Comparison of ENCODE assay signal across 8 cellular contexts in genomic region chr3:171646357-171647133, GRCh38.
DNase-seq lines count a peak whose midpoint lies in the region; ATAC-seq and TF ChIP-seq lines count a peak whose summit lies in the region.

No MANE protein-coding gene starts in this region.

- H3K36me3 Mint-ChIP-seq in GM23338 (ENCODE audit: low read depth): no peaks in the 10 kb centered on the region
- H3K36me3 Mint-ChIP-seq in activated CD4-positive, alpha-beta T cell treated with anti-CD3 and anti-CD28 coated beads for 36 hours (ENCODE audit: low read depth): no peaks in the 10 kb centered on the region

- no peaks in the 10 kb centered on the region for H3K79me2 ChIP-seq in GM23338 (replicated peaks; ENCODE audit: insufficient read depth)

- H2AFZ ChIP-seq in GM23338: no peak overlapping the region

- no peak overlapping the region for H3K4me3 ChIP-seq in GM23338
- H3K4me3 ChIP-seq in cardiac fibroblast (replicated peaks in 1 of 2; ENCODE audit: low read depth in 2 of 2, low read length in 2 of 2): no peak overlapping the region

- H3K9me3 Mint-ChIP-seq in GM23338: no peaks in the 10 kb centered on the region
- H3K9me3 Mint-ChIP-seq in activated CD4-positive, alpha-beta T cell treated with anti-CD3 and anti-CD28 coated beads for 36 hours (ENCODE audit: low read depth): no peaks in the 10 kb centered on the region

- no peaks in the 10 kb centered on the region for H3K4me1 ChIP-seq in GM23338 (ENCODE audit: insufficient read depth)

- H3K36me3 ChIP-seq in GM23338 (ENCODE audit: insufficient read depth): no peaks in the 10 kb centered on the region

- no peak; the same call in 1 of the 3 replicates for ATAC-seq in GM23338
- ATAC-seq in left lobe of liver: peak; percentile 88
- no peak for ATAC-seq in activated CD4-positive, alpha-beta T cell treated with anti-CD3 and anti-CD28 coated beads for 36 hours
- no peak for ATAC-seq in GM21528 (IDR thresholded peaks at IDR 0.05; ENCODE audit: low FRiP score, unreplicated experiment)

- H4K20me1 ChIP-seq in GM23338 (replicated peaks; ENCODE audit: insufficient read depth): no peaks in the 10 kb centered on the region

- POLR2A ChIA-PET in activated CD4-positive, alpha-beta T cell treated with anti-CD3 and anti-CD28 coated beads for 36 hours (lab: Charles Lee): interaction anchor here (0.6 kb wide), 1 partner anchor 835 kb away, joined by 4 read pairs; no protein-coding TSS in a partner anchor

- H3K27me3 Mint-ChIP-seq in GM23338 (ENCODE audit: insufficient read depth, low read depth, poor library complexity): no peaks in the 10 kb centered on the region
- no peaks in the 10 kb centered on the region for H3K27me3 Mint-ChIP-seq in activated CD4-positive, alpha-beta T cell treated with anti-CD3 and anti-CD28 coated beads for 36 hours

- no peak overlapping the region for H3K27ac Mint-ChIP-seq in GM23338
- no peak overlapping the region for H3K27ac Mint-ChIP-seq in activated CD4-positive, alpha-beta T cell treated with anti-CD3 and anti-CD28 coated beads for 36 hours

- no peaks in the 10 kb centered on the region for H3K9me2 ChIP-seq in GM23338 (ENCODE audit: insufficient read depth)

- intact Hi-C loops in activated CD4-positive, alpha-beta T cell treated with anti-CD3 and anti-CD28 coated beads for 36 hours (cut with DNase I, micrococcal nuclease): loop anchor here (1.0 to 10.0 kb wide), 6 partner anchors 126 to 1018 kb away; no protein-coding TSS in a partner anchor

- DNase-seq in CMK (ENCODE audit: low read depth): peak; percentile 30
- peak; percentile 62 for DNase-seq in GM23338 (ENCODE audit: low spot score)
- DNase-seq in NCI-H526 treated with DMSO at 0.1 percent for 48 hours (lab: John Stamatoyannopoulos, UW): peak; percentile 73
- DNase-seq in cardiac fibroblast (ENCODE audit: low read depth in 2 of 2): peak; percentile 86 to 87
- no peak for DNase-seq in left lobe of liver (ENCODE audit: low spot score)
- DNase-seq in activated CD4-positive, alpha-beta T cell treated with anti-CD3 and anti-CD28 coated beads, Interleukin-2, amount 50 U/mL, for 4 hours: no peak
- DNase-seq in activated CD4-positive, alpha-beta T cell treated with anti-CD3 and anti-CD28 coated beads for 36 hours: no peak

- H3K27me3 ChIP-seq in GM23338 (ENCODE audit: insufficient read depth): no peaks in the 10 kb centered on the region

- H3K4me2 ChIP-seq in GM23338: no peak overlapping the region

- CTCF ChIA-PET in activated CD4-positive, alpha-beta T cell treated with anti-CD3 and anti-CD28 coated beads for 36 hours (lab: Charles Lee): interaction anchor here (0.6 to 4.5 kb wide), 8 partner anchors 12 to 1865 kb away, joined by 3 to 55 read pairs (median 4); no protein-coding TSS in a partner anchor

- no peak overlapping the region for H3K4me3 Mint-ChIP-seq in GM23338
- no peak overlapping the region for H3K4me3 Mint-ChIP-seq in activated CD4-positive, alpha-beta T cell treated with anti-CD3 and anti-CD28 coated beads for 36 hours

- TF ChIP-seq CTCF in GM23338 (conservative IDR thresholded peaks at IDR 0.05; ENCODE audit: low read depth in 2 of 2): peak; percentile 65
- peak; percentile 57 for TF ChIP-seq CTCF in cardiac fibroblast (IDR thresholded peaks at IDR 0.05; ENCODE audit: low read depth, low read length)

- H3F3A ChIP-seq in GM23338 (replicated peaks; ENCODE audit: low read depth): no peaks in the 10 kb centered on the region

- H3K4me1 Mint-ChIP-seq in GM23338: no peaks in the 10 kb centered on the region
- no peaks in the 10 kb centered on the region for H3K4me1 Mint-ChIP-seq in activated CD4-positive, alpha-beta T cell treated with anti-CD3 and anti-CD28 coated beads for 36 hours

- H3K27ac ChIP-seq in GM23338 (ENCODE audit: low read depth): no peak overlapping the region

TF ChIP-seq in GM23338, 12 proteins besides CTCF, POLR2A, EP300 and RAD21 (continues in another document):
- TF ChIP-seq POLR2AphosphoS5 (IDR thresholded peaks at IDR 0.05; ENCODE audit: low read depth): no peak
- no peak for TF ChIP-seq ZNF114 (CRISPR knock-in tag; IDR thresholded peaks at IDR 0.05)
- no peak for TF ChIP-seq REST (IDR thresholded peaks at IDR 0.05; ENCODE audit: unreplicated experiment)
- no peak for TF ChIP-seq EZH2 (IDR thresholded peaks at IDR 0.05; ENCODE audit: low read depth, unreplicated experiment)
- TF ChIP-seq NANOG (IDR thresholded peaks at IDR 0.05; ENCODE audit: borderline replicate concordance): no peak
- TF ChIP-seq ZNF462 (CRISPR knock-in tag; IDR thresholded peaks at IDR 0.05): no peak
- no peak for TF ChIP-seq ZNF331 (CRISPR knock-in tag; IDR thresholded peaks at IDR 0.05; ENCODE audit: low read depth)

Comparison
In these comparisons a context has a peak if more than half of its experiments do, and no peak if none do; other contexts are left out.
1. DNase-seq: peak in CMK (single experiment), GM23338 (single experiment), NCI-H526 treated with DMSO at 0.1 percent for 48 hours (single experiment) and cardiac fibroblast (2 of 2); none in left lobe of liver (single experiment), activated CD4-positive, alpha-beta T cell treated with anti-CD3 and anti-CD28 coated beads, Interleukin-2, amount 50 U/mL, for 4 hours (0 of 2) and activated CD4-positive, alpha-beta T cell treated with anti-CD3 and anti-CD28 coated beads for 36 hours (single experiment).